In the genomic region with DNA sequence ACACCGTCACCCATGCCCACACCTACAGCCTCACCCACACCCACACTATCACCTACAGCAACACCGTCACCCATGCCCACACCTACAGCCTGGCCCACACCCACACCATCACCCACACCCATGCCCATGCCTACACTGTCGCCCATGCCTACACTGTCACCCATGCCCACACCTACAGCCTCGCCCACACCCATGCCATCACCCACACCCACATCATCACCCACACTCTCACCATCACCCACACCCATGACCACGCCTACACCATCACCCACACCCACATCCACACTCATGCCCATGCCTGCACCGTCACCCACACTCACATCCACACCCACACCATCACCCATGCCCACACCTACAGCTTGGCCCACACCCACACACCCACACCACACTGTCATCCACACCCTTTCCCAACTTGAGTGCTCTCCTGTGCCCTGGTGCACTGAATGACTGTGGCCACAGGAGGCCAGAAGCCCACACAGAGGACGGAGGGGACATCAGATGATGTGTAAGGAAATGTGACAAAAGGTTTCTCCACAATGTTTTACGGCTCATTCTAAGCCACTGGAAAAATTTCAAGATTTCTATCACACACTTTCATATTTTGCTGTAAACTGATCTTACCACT, we compare ENCODE assay signal across 1 cellular context.
TF ChIP-seq lines count a peak whose summit lies in the region.

No MANE protein-coding gene starts in this region.

TF ChIP-seq in HEK293, 187 proteins besides CTCF, POLR2A, EP300 and RAD21 (continued from another document):
- TF ChIP-seq, protein P1, sequence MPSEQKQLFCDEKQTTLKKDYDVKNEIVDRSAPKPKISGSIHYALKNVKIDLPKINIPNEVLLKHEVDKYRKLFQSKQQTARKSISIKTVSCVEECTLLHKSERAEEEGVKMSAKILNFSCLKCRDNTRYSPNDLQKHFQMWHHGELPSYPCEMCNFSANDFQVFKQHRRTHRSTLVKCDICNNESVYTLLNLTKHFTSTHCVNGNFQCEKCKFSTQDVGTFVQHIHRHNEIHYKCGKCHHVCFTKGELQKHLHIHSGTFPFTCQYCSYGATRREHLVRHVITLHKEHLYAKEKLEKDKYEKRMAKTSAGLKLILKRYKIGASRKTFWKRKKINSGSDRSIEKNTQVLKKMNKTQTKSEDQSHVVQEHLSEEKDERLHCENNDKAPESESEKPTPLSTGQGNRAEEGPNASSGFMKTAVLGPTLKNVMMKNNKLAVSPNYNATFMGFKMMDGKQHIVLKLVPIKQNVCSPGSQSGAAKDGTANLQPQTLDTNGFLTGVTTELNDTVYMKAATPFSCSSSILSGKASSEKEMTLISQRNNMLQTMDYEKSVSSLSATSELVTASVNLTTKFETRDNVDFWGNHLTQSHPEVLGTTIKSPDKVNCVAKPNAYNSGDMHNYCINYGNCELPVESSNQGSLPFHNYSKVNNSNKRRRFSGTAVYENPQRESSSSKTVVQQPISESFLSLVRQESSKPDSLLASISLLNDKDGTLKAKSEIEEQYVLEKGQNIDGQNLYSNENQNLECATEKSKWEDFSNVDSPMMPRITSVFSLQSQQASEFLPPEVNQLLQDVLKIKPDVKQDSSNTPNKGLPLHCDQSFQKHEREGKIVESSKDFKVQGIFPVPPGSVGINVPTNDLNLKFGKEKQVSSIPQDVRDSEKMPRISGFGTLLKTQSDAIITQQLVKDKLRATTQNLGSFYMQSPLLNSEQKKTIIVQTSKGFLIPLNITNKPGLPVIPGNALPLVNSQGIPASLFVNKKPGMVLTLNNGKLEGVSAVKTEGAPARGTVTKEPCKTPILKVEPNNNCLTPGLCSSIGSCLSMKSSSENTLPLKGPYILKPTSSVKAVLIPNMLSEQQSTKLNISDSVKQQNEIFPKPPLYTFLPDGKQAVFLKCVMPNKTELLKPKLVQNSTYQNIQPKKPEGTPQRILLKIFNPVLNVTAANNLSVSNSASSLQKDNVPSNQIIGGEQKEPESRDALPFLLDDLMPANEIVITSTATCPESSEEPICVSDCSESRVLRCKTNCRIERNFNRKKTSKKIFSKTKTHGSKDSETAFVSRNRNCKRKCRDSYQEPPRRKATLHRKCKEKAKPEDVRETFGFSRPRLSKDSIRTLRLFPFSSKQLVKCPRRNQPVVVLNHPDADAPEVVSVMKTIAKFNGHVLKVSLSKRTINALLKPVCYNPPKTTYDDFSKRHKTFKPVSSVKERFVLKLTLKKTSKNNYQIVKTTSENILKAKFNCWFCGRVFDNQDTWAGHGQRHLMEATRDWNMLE (tag by site-specific recombination; conservative IDR thresholded peaks at IDR 0.05; ENCODE audit: low read depth): no peak
- TF ChIP-seq ZNF560 (tag by site-specific recombination; IDR thresholded peaks at IDR 0.05; ENCODE audit: borderline replicate concordance) (no peak), ZNF16 (tag by site-specific recombination; IDR thresholded peaks at IDR 0.05; ENCODE audit: low read depth) (no peak), KLF1 (tag by site-specific recombination; IDR thresholded peaks at IDR 0.05) (peak; percentile 99)
- TF ChIP-seq, protein P2, sequence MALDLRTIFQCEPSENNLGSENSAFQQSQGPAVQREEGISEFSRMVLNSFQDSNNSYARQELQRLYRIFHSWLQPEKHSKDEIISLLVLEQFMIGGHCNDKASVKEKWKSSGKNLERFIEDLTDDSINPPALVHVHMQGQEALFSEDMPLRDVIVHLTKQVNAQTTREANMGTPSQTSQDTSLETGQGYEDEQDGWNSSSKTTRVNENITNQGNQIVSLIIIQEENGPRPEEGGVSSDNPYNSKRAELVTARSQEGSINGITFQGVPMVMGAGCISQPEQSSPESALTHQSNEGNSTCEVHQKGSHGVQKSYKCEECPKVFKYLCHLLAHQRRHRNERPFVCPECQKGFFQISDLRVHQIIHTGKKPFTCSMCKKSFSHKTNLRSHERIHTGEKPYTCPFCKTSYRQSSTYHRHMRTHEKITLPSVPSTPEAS (tag by site-specific recombination; IDR thresholded peaks at IDR 0.05): no peak
